8 cellular contexts compared by ENCODE assay signal in the genomic region with DNA sequence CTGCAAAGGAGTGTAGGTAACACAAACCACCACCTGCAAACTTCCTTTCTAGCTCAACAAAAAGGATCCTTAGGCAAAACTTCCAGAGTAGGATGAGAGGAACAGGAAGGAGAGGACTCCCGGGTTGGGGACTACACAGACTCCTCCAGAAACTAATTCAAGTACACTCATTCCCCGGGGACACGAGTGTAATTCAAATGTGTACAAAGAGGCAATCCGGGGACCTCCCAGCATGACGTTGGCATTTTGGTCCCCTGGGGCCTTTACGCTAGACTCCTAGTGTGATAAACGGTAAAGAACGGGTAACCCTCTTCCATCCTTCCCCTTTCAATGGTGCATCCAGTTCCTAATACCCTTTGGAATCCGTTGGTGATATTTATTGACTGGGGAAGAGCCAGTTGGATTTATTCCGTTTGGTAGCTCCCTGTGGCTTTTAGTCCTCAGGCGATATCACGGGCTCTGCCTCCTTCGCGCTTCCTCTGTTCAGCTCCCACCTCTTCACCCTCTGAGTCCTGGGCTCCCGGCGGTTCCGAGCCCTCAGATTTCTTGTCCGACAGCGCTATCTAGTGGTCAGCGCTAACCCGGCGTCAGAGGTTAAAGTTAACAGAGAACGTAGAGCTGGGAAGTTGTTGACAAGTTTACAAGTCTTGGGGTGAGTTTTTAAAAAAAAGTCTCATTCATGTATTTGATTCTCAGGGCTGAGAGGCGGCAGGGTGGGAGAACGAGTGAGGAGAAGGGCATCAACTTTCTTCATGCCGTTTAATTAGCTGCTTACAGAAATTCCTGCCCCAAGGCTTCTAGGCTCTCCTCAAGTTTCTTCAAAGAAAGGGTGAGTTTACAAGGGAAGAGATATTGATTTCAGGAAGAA. TPM values are rescaled to one million over a fixed set of nuclear protein-coding genes. Genes with fewer than 3 reads are reported as not detected.
DNase-seq lines count a peak whose midpoint lies in the region.

No MANE protein-coding gene starts in this region.

- H3K36me3 ChIP-seq in HAP-1 (replicated peaks) = no peaks in the 10 kb centered on the region

- DNase-seq in GM03348 (ENCODE audit: low spot score) (peak; percentile 78), HAP-1 (ENCODE audit: low spot score in 2 of 2) (peak; percentile 74 to 90), LoVo (ENCODE audit: low spot score) (peak; percentile 72), SK-MEL-5 (ENCODE audit: low read depth, low spot score) (peak; percentile 82), head of caudate nucleus (peak; percentile 76 to 95 (median 89)), posterior vena cava (ENCODE audit: low spot score) (peak; percentile 94), ureter (ENCODE audit: low spot score) (peak; percentile 87)
- peak; percentile 91 for DNase-seq in activated naive CD4-positive, alpha-beta T cell treated with anti-CD3 and anti-CD28 coated beads for 36 hours

- peaks cover 66% of the 10 kb centered on the region for H3K27me3 Mint-ChIP-seq in activated naive CD4-positive, alpha-beta T cell treated with anti-CD3 and anti-CD28 coated beads for 36 hours (ENCODE audit: low read depth)

- H3K4me1 ChIP-seq in HAP-1 = peaks cover 6% of the 10 kb centered on the region

- H3K27me3 ChIP-seq in HAP-1 (ENCODE audit: low read depth) = peaks cover 49% of the 10 kb centered on the region

- CTCF ChIA-PET in activated naive CD4-positive, alpha-beta T cell treated with anti-CD3 and anti-CD28 coated beads for 36 hours (lab: Charles Lee) = interaction anchor here (0.5 to 6.0 kb wide), 46 partner anchors 8 to 1533 kb away, joined by 3 to 64 read pairs (median 4); partner anchors contain the start of gene COX7A2

- peaks cover 51% of the 10 kb centered on the region for H3K4me1 Mint-ChIP-seq in activated naive CD4-positive, alpha-beta T cell treated with anti-CD3 and anti-CD28 coated beads for 36 hours (ENCODE audit: low read depth)

- intact Hi-C loops in activated naive CD4-positive, alpha-beta T cell treated with anti-CD3 and anti-CD28 coated beads for 36 hours (cut with micrococcal nuclease) = loop anchor here (1.0 to 10.0 kb wide), 10 partner anchors 62 to 1531 kb away; no protein-coding TSS in a partner anchor
- intact Hi-C loops in head of caudate nucleus (cut with DNase I) (loop anchor here (5.0 kb wide), 2 partner anchors 1116 to 1471 kb away; no protein-coding TSS in a partner anchor), posterior vena cava (cut with DNase I) (loop anchor here (10.0 kb wide), 5 partner anchors 794 to 1474 kb away; no protein-coding TSS in a partner anchor)

- H3K36me3 Mint-ChIP-seq in activated naive CD4-positive, alpha-beta T cell treated with anti-CD3 and anti-CD28 coated beads for 36 hours (ENCODE audit: low read depth) = no peaks in the 10 kb centered on the region

- no peaks in the 10 kb centered on the region for H3K9me3 Mint-ChIP-seq in activated naive CD4-positive, alpha-beta T cell treated with anti-CD3 and anti-CD28 coated beads for 36 hours

- in situ Hi-C loops in HAP-1 (cut with MboI; ENCODE audit: low sequenced_read_pairs) (loop anchor here (25.0 kb wide), 2 partner anchors 1346 to 1471 kb away; no protein-coding TSS in a partner anchor), SK-MEL-5 (cut with HindIII; ENCODE audit: low pct_unique_long_range_greater_than_20kb, low sequenced_read_pairs) (no loop called here)

- no peak overlapping the region for H3K4me3 ChIP-seq in HAP-1

- no peak overlapping the region for H3K27ac Mint-ChIP-seq in activated naive CD4-positive, alpha-beta T cell treated with anti-CD3 and anti-CD28 coated beads for 36 hours

- no peaks in the 10 kb centered on the region for H3K9me3 ChIP-seq in HAP-1

- peak overlapping the region; percentile 48 for H3K4me3 Mint-ChIP-seq in activated naive CD4-positive, alpha-beta T cell treated with anti-CD3 and anti-CD28 coated beads for 36 hours

RNA-seq across cellular contexts. Expression of gene COL12A1, which starts 2.9 kb away (rescaled TPM):
- 0.29 and 1.1 TPM in 2 replicates for total RNA-seq in SK-MEL-5 (2014; rRNA removed; shearing (Covaris generic))
- 0.36 and 0.89 TPM in 2 replicates for polyA plus RNA-seq in SK-MEL-5 (2015; cell fraction: cytosol; rRNA removed)
- 1.0 and 2.4 TPM in 2 replicates for polyA plus RNA-seq in SK-MEL-5 (2015; cell fraction: nucleus; rRNA removed)
- under 1 TPM in 1 of 2 experiments, not detected in 1; 0.05 TPM for total RNA-seq in activated naive CD4-positive, alpha-beta T cell treated with anti-CD3 and anti-CD28 coated beads for 36 hours
- 100 to 1,000 TPM; 219 to 222 TPM for total RNA-seq in posterior vena cava
- 40.4 TPM for total RNA-seq in ureter

RNA-seq across cellular contexts. Expression of gene COX7A2, which starts 34.8 kb away (rescaled TPM):
- 271 and 303 TPM in 2 replicates for total RNA-seq in SK-MEL-5 (2014; rRNA removed; shearing (Covaris generic))
- polyA plus RNA-seq in SK-MEL-5 (2015; cell fraction: cytosol; rRNA removed) = 167 and 292 TPM in 2 replicates
- polyA plus RNA-seq in SK-MEL-5 (2015; cell fraction: nucleus; rRNA removed) = 62.0 and 144 TPM in 2 replicates
- total RNA-seq in activated naive CD4-positive, alpha-beta T cell treated with anti-CD3 and anti-CD28 coated beads for 36 hours = 100 to 1,000 TPM; 577 to 592 TPM
- total RNA-seq in posterior vena cava (100 to 1,000 TPM; 408 to 448 TPM), ureter (353 TPM)

Comparison
In these comparisons a context has a peak if more than half of its experiments do, and no peak if none do; other contexts are left out.
1. RNA of gene COL12A1, which starts 2.9 kb away (total RNA-seq): 219 to 222 TPM in posterior vena cava and 40.4 TPM in ureter (single experiment); 0.29 to 1.1 TPM in SK-MEL-5 and 0.05 TPM in activated naive CD4-positive, alpha-beta T cell treated with anti-CD3 and anti-CD28 coated beads for 36 hours; every median in the first group is over 10 times any median in the second.
2. Peak in every context shown above with its lines, with median percentiles within 50 percentile points of each other: DNase-seq.